ENCODE assay signal across 18 cellular contexts in the genomic region with DNA sequence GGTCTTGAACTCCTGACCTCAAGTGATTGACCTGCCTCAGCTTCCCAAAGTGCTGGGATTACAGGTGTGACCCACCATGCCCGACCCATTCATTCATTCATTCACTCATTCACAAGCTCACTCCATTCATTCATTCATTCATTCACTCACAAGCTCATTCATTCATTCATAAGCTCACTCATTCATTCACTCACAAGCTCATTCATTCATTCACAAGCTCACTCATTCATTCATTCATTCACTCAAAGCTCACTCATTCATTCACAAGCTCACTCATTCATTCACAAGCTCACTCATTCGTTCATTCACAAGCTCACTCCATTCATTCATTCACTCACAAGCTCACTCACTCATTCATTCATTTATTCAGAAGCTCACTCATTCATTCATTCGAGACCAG.
"Had no signal": no experiment of that assay in that cellular context is flagged by ENCODE, and none has a peak within 500 bp of the region (broad histone marks: within the 10 kb centered on the region; RNA-seq: fewer than 3 reads in every experiment).

No MANE protein-coding gene starts in this region.

- FAIRE-seq: endometrium, frontal cortex, islet of Langerhans had no signal

- ATAC-seq: esophagus mucosa; heart right ventricle; mucosa of descending colon; naive thymus-derived CD8-positive, alpha-beta T cell had no signal

- H3K27ac Mint-ChIP-seq: naive thymus-derived CD8-positive, alpha-beta T cell had no signal

- DNase-seq: effector memory CD4-positive, alpha-beta T cell; heart right ventricle; hypothalamus; kidney glomerular epithelial cell; mucosa of descending colon; naive thymus-derived CD8-positive, alpha-beta T cell; posterior cingulate gyrus; sigmoid colon; stimulated activated CD4-positive, alpha-beta T cell treated with anti-CD3 and anti-CD28 coated beads, Interleukin-2, amount 100 ng/mL, for 24 hours; stimulated activated CD4-positive, alpha-beta T cell treated with anti-CD3 and anti-CD28 coated beads, Interleukin-4, amount 100 ng/mL, for 4 hours; stimulated activated naive CD4-positive, alpha-beta T cell; thyroid gland; upper lobe of left lung; uterus had no signal

- H3K36me3 Mint-ChIP-seq: naive thymus-derived CD8-positive, alpha-beta T cell had no signal
